ENCODE assay signal across 1 cellular context in genomic region chr19:48895226-48895625, GRCh38.
TF ChIP-seq lines count a peak whose summit lies in the region.

No MANE protein-coding gene starts in this region.

TF ChIP-seq in IMR-90, 13 proteins besides CTCF, POLR2A, EP300 and RAD21:
- no peak for TF ChIP-seq RFX5 (IDR thresholded peaks at IDR 0.05; ENCODE audit: low read depth, low read length)
- TF ChIP-seq NFE2L2 (IDR thresholded peaks at IDR 0.05; ENCODE audit: low read depth, low read length): no peak
- no peak for TF ChIP-seq RCOR1 (IDR thresholded peaks at IDR 0.05; ENCODE audit: insufficient replicate concordance, low read length)
- TF ChIP-seq MXI1 (IDR thresholded peaks at IDR 0.05; ENCODE audit: borderline replicate concordance, low read depth, low read length): no peak
- no peak for TF ChIP-seq CHD1 (IDR thresholded peaks at IDR 0.05; ENCODE audit: low read depth, low read length)
- TF ChIP-seq, protein P1, sequence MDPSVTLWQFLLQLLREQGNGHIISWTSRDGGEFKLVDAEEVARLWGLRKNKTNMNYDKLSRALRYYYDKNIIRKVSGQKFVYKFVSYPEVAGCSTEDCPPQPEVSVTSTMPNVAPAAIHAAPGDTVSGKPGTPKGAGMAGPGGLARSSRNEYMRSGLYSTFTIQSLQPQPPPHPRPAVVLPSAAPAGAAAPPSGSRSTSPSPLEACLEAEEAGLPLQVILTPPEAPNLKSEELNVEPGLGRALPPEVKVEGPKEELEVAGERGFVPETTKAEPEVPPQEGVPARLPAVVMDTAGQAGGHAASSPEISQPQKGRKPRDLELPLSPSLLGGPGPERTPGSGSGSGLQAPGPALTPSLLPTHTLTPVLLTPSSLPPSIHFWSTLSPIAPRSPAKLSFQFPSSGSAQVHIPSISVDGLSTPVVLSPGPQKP (IDR thresholded peaks at IDR 0.05; ENCODE audit: borderline replicate concordance, low read depth, low read length): no peak
- TF ChIP-seq USF2 (IDR thresholded peaks at IDR 0.05; ENCODE audit: low read depth, low read length): no peak
- TF ChIP-seq MAFK (IDR thresholded peaks at IDR 0.05; ENCODE audit: low read depth, low read length): no peak
- no peak for TF ChIP-seq SMC3 (IDR thresholded peaks at IDR 0.05; ENCODE audit: low read depth, low read length)
- TF ChIP-seq FOS (IDR thresholded peaks at IDR 0.05; ENCODE audit: low read depth, low read length): no peak
- TF ChIP-seq BHLHE40 (IDR thresholded peaks at IDR 0.05; ENCODE audit: low read depth, low read length): no peak
- TF ChIP-seq MAZ (IDR thresholded peaks at IDR 0.05; ENCODE audit: borderline replicate concordance, low read depth, low read length): no peak
- TF ChIP-seq CEBPB (IDR thresholded peaks at IDR 0.05; ENCODE audit: low read depth, low read length): no peak
